1 cellular context compared by ENCODE assay signal in the genomic region with DNA sequence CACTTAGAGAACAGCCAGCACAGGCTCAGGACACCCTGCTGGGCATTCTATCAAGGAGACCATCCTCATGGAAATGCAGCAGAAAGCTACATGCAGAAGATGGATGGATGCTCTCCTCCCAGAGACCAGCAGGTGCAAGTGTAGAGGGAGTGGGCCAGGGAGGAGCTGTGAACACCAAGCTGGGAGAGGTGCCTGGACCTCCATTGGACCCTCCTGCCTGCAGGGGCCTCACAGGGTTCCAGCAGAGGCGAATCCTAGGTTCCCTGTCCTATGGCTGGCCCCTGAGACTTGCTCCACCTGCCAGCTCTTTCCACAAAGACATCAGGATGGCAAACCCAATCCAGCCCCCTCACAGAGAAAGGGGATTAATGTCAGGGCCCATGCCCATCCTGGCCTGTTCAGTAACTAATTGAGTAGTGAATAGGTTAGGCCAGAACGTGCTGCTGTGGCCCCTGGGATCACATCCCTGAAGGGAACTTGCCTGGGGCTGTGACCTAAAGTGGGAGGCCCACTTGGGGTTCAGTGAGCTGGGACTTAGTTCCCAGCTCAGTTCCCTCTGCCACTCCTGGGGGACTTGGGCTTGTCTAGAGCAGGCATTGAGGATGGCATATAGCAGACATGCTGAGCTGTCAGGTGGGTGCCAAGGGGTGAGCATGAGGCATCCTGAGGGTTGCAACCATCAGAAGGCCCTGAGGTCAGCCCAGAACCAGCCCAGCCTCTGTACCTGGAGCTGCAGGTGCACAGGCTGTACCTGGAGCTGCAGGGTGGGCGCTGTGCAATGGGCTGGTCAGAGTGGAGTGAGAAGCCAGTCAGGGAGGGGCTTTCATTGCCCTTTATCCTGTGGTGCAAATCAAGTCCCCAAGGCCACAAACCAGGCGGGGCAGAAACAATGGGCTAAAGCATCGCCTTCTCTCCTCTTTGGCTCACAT.
TF ChIP-seq lines count a peak whose summit lies in the region.

No MANE protein-coding gene starts in this region.

TF ChIP-seq in HepG2, 621 proteins besides CTCF, POLR2A, EP300 and RAD21:
- no peak for TF ChIP-seq PPARG (CRISPR knock-in tag; conservative IDR thresholded peaks at IDR 0.05)
- TF ChIP-seq ZNF44 (CRISPR knock-in tag; IDR thresholded peaks at IDR 0.05), result no peak
- TF ChIP-seq, protein P1, sequence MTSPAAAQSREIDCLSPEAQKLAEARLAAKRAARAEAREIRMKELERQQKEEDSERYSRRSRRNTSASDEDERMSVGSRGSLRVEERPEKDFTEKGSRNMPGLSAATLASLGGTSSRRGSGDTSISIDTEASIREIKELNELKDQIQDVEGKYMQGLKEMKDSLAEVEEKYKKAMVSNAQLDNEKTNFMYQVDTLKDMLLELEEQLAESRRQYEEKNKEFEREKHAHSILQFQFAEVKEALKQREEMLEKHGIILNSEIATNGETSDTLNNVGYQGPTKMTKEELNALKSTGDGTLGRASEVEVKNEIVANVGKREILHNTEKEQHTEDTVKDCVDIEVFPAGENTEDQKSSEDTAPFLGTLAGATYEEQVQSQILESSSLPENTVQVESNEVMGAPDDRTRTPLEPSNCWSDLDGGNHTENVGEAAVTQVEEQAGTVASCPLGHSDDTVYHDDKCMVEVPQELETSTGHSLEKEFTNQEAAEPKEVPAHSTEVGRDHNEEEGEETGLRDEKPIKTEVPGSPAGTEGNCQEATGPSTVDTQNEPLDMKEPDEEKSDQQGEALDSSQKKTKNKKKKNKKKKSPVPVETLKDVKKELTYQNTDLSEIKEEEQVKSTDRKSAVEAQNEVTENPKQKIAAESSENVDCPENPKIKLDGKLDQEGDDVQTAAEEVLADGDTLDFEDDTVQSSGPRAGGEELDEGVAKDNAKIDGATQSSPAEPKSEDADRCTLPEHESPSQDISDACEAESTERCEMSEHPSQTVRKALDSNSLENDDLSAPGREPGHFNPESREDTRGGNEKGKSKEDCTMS (CRISPR knock-in tag; conservative IDR thresholded peaks at IDR 0.05), result no peak
- TF ChIP-seq, protein P2, sequence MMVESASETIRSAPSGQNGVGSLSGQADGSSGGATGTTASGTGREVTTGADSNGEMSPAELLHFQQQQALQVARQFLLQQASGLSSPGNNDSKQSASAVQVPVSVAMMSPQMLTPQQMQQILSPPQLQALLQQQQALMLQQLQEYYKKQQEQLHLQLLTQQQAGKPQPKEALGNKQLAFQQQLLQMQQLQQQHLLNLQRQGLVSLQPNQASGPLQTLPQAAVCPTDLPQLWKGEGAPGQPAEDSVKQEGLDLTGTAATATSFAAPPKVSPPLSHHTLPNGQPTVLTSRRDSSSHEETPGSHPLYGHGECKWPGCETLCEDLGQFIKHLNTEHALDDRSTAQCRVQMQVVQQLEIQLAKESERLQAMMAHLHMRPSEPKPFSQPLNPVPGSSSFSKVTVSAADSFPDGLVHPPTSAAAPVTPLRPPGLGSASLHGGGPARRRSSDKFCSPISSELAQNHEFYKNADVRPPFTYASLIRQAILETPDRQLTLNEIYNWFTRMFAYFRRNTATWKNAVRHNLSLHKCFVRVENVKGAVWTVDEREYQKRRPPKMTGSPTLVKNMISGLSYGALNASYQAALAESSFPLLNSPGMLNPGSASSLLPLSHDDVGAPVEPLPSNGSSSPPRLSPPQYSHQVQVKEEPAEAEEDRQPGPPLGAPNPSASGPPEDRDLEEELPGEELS (CRISPR knock-in tag; IDR thresholded peaks at IDR 0.05), result no peak
- no peak for TF ChIP-seq HIC2 (CRISPR knock-in tag; IDR thresholded peaks at IDR 0.05; ENCODE audit: low read depth)
- no peak for TF ChIP-seq NPAS2 (CRISPR knock-in tag; IDR thresholded peaks at IDR 0.05; ENCODE audit: borderline replicate concordance)
- no peak for TF ChIP-seq RNF219 (CRISPR knock-in tag; IDR thresholded peaks at IDR 0.05)
- TF ChIP-seq, protein P3, sequence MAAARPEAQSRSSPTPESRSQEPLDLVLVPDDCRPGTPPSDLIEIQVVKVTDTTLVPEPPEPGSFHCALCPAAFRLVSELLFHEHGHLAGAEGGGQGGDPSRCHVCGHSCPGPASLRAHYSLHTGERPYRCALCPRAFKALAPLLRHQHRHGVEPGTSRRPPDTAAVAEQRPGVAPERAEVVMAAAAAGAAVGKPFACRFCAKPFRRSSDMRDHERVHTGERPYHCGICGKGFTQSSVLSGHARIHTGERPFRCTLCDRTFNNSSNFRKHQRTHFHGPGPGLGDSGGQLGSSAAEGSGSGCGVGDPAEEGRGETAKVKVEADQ (CRISPR knock-in tag; IDR thresholded peaks at IDR 0.05; ENCODE audit: borderline replicate concordance), result no peak
- no peak for TF ChIP-seq ZNF572 (CRISPR knock-in tag; IDR thresholded peaks at IDR 0.05)
- TF ChIP-seq KDM6A (CRISPR knock-in tag; IDR thresholded peaks at IDR 0.05; ENCODE audit: low read depth), result no peak
- TF ChIP-seq RFX5 (IDR thresholded peaks at IDR 0.05; ENCODE audit: low read depth, low read length), result no peak
- TF ChIP-seq ZSCAN22 (CRISPR knock-in tag; IDR thresholded peaks at IDR 0.05), result no peak
- no peak for TF ChIP-seq KDM5A (IDR thresholded peaks at IDR 0.05; ENCODE audit: borderline replicate concordance, low read length)
- TF ChIP-seq, protein P4, sequence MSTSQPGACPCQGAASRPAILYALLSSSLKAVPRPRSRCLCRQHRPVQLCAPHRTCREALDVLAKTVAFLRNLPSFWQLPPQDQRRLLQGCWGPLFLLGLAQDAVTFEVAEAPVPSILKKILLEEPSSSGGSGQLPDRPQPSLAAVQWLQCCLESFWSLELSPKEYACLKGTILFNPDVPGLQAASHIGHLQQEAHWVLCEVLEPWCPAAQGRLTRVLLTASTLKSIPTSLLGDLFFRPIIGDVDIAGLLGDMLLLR (CRISPR knock-in tag; IDR thresholded peaks at IDR 0.05), result no peak
- TF ChIP-seq BRCA1 (CRISPR knock-in tag; IDR thresholded peaks at IDR 0.05), result no peak
- no peak for TF ChIP-seq ZNF597 (CRISPR knock-in tag; IDR thresholded peaks at IDR 0.05)
- no peak for TF ChIP-seq ZNF678 (CRISPR knock-in tag; IDR thresholded peaks at IDR 0.05)
